ENCODE assay signal across 2 cellular contexts in genomic region chr6:45609141-45609638, GRCh38.
TF ChIP-seq lines count a peak whose summit lies in the region.

No MANE protein-coding gene starts in this region.

TF ChIP-seq in SK-N-SH, 30 proteins besides CTCF, POLR2A, EP300 and RAD21 (continued from another document):
- TF ChIP-seq REST (IDR thresholded peaks at IDR 0.05; ENCODE audit: low read depth, low read length) (no peak), NRF1 (IDR thresholded peaks at IDR 0.05; ENCODE audit: low read depth, low read length) (no peak), FOXJ3 (CRISPR knock-in tag; IDR thresholded peaks at IDR 0.05) (no peak), POLR2AphosphoS5 (IDR thresholded peaks at IDR 0.05; ENCODE audit: low read depth, low read length) (peak; percentile 26; the same call in 1 of the 2 replicates), RCOR1 (IDR thresholded peaks at IDR 0.05; ENCODE audit: low read length) (no peak), TAF1 (IDR thresholded peaks at IDR 0.05; ENCODE audit: borderline replicate concordance, low read depth, low read length) (no peak), YY1 (IDR thresholded peaks at IDR 0.05; ENCODE audit: low read depth) (no peak), TCF12 (IDR thresholded peaks at IDR 0.05) (peak; percentile 80), SMC3 (IDR thresholded peaks at IDR 0.05; ENCODE audit: low read depth, low read length) (no peak), IRF3 (IDR thresholded peaks at IDR 0.05; ENCODE audit: low read depth, low read length) (no peak), ZBTB33 (IDR thresholded peaks at IDR 0.05; ENCODE audit: borderline replicate concordance, low read depth) (no peak), FOXM1 (IDR thresholded peaks at IDR 0.05; ENCODE audit: low read depth) (0 out of 2 replicates have a peak, but pooled peaks have one; percentile 53), GATA2 (CRISPR knock-in tag; IDR thresholded peaks at IDR 0.05) (no peak), USF2 (IDR thresholded peaks at IDR 0.05; ENCODE audit: borderline replicate concordance, low read depth, low read length) (no peak), EZH2phosphoT487 (IDR thresholded peaks at IDR 0.05; ENCODE audit: borderline replicate concordance, low read depth) (no peak), ELF1 (IDR thresholded peaks at IDR 0.05) (no peak)
TF ChIP-seq in SK-N-SH: peak in this region for 6.

TF ChIP-seq in SK-N-SH treated with all-trans-retinoic acid at 6 μM for 48 hours, 23 proteins besides CTCF, POLR2A, EP300 and RAD21 (continued from another document):
- TF ChIP-seq PATZ1 (CRISPR knock-in tag; IDR thresholded peaks at IDR 0.05; ENCODE audit: borderline replicate concordance) (no peak), CSDC2 (CRISPR knock-in tag; IDR thresholded peaks at IDR 0.05) (no peak), TCF4 (CRISPR knock-in tag; IDR thresholded peaks at IDR 0.05; ENCODE audit: borderline replicate concordance) (no peak), ESRRG (CRISPR knock-in tag; IDR thresholded peaks at IDR 0.05) (no peak), ZFP3 (CRISPR knock-in tag; IDR thresholded peaks at IDR 0.05) (no peak), ZNF8 (CRISPR knock-in tag; IDR thresholded peaks at IDR 0.05) (no peak)
